Comparison of ENCODE assay signal across 8 cellular contexts in genomic region chr3:132038198-132038825, GRCh38. TPM values are rescaled to one million over a fixed set of nuclear protein-coding genes. Genes with fewer than 3 reads are reported as not detected.
DNase-seq lines count a peak whose midpoint lies in the region; ATAC-seq and TF ChIP-seq lines count a peak whose summit lies in the region.

No MANE protein-coding gene starts in this region.

- H3K4me3 Mint-ChIP-seq in stimulated activated memory B cell treated with anti-CD40 and anti-IgM and Interleukin-4, amounts not matched to agents 10 μg/mL and 1 μg/mL and 100 μg/mL, for 72 hours, result no peak overlapping the region

- peaks cover 53% of the 10 kb centered on the region for H3K27me3 Mint-ChIP-seq in stimulated activated memory B cell treated with anti-CD40 and anti-IgM and Interleukin-4, amounts not matched to agents 10 μg/mL and 1 μg/mL and 100 μg/mL, for 72 hours

- intact Hi-C loops in psoas muscle (cut with DNase I), result loop anchor here (10.0 kb wide), 3 partner anchors 244 to 1004 kb away; no protein-coding TSS in a partner anchor

- WGBS in psoas muscle, 3 donors, result 0 to 3% (median 0%) methylated on average over 1 of the region's 1 CpG

- no peak for ATAC-seq in psoas muscle
- ATAC-seq in GM19023 (IDR thresholded peaks at IDR 0.05; ENCODE audit: unreplicated experiment), result no peak
- ATAC-seq in stimulated activated naive CD8-positive, alpha-beta T cell treated with anti-CD3 and anti-CD28 coated beads, Interleukin-15, Interleukin-2, amounts not matched to agents 100 U/mL and 50 U/mL, for 24 hours, result no peak
- no peak for ATAC-seq in stimulated activated memory B cell treated with anti-CD40 and anti-IgM and Interleukin-4, amounts not matched to agents 10 μg/mL and 1 μg/mL and 100 μg/mL, for 72 hours

- H3K4me1 Mint-ChIP-seq in stimulated activated memory B cell treated with anti-CD40 and anti-IgM and Interleukin-4, amounts not matched to agents 10 μg/mL and 1 μg/mL and 100 μg/mL, for 72 hours, result peaks cover 15% of the 10 kb centered on the region

- H3K4me3 ChIP-seq in psoas muscle, result no peak overlapping the region

- peak; percentile 38 for TF ChIP-seq CTCF in psoas muscle (IDR thresholded peaks at IDR 0.05)

- no peak overlapping the region for H3K27ac ChIP-seq in psoas muscle

- H3K27ac Mint-ChIP-seq in stimulated activated memory B cell treated with anti-CD40 and anti-IgM and Interleukin-4, amounts not matched to agents 10 μg/mL and 1 μg/mL and 100 μg/mL, for 72 hours, result no peak overlapping the region

- peaks cover 11 to 44% (median 17%) of the 10 kb centered on the region in 3 donors for H3K27me3 ChIP-seq in psoas muscle (ENCODE audit: insufficient read depth in 3 of 3, low read length in 2 of 3)

- H3K4me1 ChIP-seq in psoas muscle, result no peaks in the 10 kb centered on the region

- no peaks in the 10 kb centered on the region for H3K9me3 Mint-ChIP-seq in stimulated activated memory B cell treated with anti-CD40 and anti-IgM and Interleukin-4, amounts not matched to agents 10 μg/mL and 1 μg/mL and 100 μg/mL, for 72 hours

- peaks cover 6% of the 10 kb centered on the region for H3K36me3 Mint-ChIP-seq in stimulated activated memory B cell treated with anti-CD40 and anti-IgM and Interleukin-4, amounts not matched to agents 10 μg/mL and 1 μg/mL and 100 μg/mL, for 72 hours

- no peaks in the 10 kb centered on the region for H3K9me3 ChIP-seq in psoas muscle

- no peaks in the 10 kb centered on the region for H3K36me3 ChIP-seq in psoas muscle (ENCODE audit: insufficient read depth in 1 of 2, low read depth in 1 of 2)

- DNase-seq in SIG-M5 treated with dmso at 0.1 percent for 504 hours (lab: John Stamatoyannopoulos, UW; ENCODE audit: unreplicated experiment) (peak; percentile 55), SIG-M5 (lab: John Stamatoyannopoulos, UW) (no peak), NCI-H2196 (lab: John Stamatoyannopoulos, UW; ENCODE audit: unreplicated experiment) (peak; percentile 69), cerebellar cortex (ENCODE audit: low spot score) (peak; percentile 12), psoas muscle (no peak)
- DNase-seq in stimulated activated naive CD8-positive, alpha-beta T cell treated with anti-CD3 and anti-CD28 coated beads, Interleukin-15, Interleukin-2, amounts not matched to agents 100 U/mL and 50 U/mL, for 24 hours, result no peak

RNA-seq across cellular contexts. Expression of gene CPNE4, which starts 3.5 kb away (rescaled TPM):
- total RNA-seq in psoas muscle, result not detected
- under 1 TPM in 2 of 3 donors, not detected in 1; 0.03 to 0.04 TPM for polyA plus RNA-seq in psoas muscle

Comparison
In these comparisons a context has a peak if more than half of its experiments do, and no peak if none do; other contexts are left out.
1. DNase-seq: peak in SIG-M5 treated with dmso at 0.1 percent for 504 hours (single experiment), NCI-H2196 (single experiment) and cerebellar cortex (single experiment); none in SIG-M5 (single experiment), psoas muscle (0 of 2) and stimulated activated naive CD8-positive, alpha-beta T cell treated with anti-CD3 and anti-CD28 coated beads, Interleukin-15, Interleukin-2, amounts not matched to agents 100 U/mL and 50 U/mL, for 24 hours (single experiment).